Comparison of ENCODE assay signal across 23 cellular contexts in the genomic region with DNA sequence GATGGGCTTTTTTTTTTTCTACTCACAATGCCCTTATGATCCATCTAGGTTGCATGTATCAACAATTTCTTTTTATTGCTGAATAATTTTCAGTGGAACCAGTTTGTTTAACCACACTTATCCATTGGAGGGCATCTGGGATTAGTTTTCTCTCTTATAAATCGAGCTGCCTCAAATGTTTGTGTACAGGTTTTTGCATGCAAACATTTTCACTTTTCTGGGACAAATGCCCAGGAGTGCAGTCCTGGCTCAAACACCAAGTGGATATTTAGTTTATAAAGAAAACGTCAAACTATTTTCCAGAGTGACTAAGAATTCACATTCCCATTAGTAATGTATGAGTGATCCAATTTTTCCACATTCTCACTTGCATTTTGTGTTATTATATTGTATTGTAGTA.
DNase-seq lines count a peak whose midpoint lies in the region; ATAC-seq and TF ChIP-seq lines count a peak whose summit lies in the region.
"Had no signal": no experiment of that assay in that cellular context is flagged by ENCODE, and none has a peak within 500 bp of the region (broad histone marks: within the 10 kb centered on the region; RNA-seq: fewer than 3 reads in every experiment).

No MANE protein-coding gene starts in this region.

- peaks cover 13% of the 10 kb centered on the region for H3K9me3 Mint-ChIP-seq in osteocyte (ENCODE audit: unreplicated experiment)
- H3K9me3 Mint-ChIP-seq in activated CD4-positive, alpha-beta T cell treated with anti-CD3 and anti-CD28 coated beads, Interleukin-2, amount 10 ng/mL, durations not matched to agents 7 days and 5 days, result no peaks in the 10 kb centered on the region

- peaks cover 10% of the 10 kb centered on the region for H3K4me1 Mint-ChIP-seq in osteocyte (ENCODE audit: unreplicated experiment)
- no peaks in the 10 kb centered on the region for H3K4me1 Mint-ChIP-seq in activated CD4-positive, alpha-beta T cell treated with anti-CD3 and anti-CD28 coated beads, Interleukin-2, amount 10 ng/mL, durations not matched to agents 7 days and 5 days

- no peak for ATAC-seq in HG03378 (IDR thresholded peaks at IDR 0.05; ENCODE audit: unreplicated experiment)
- ATAC-seq: esophagus mucosa, left cardiac atrium, mucosa of descending colon had no signal

- no peak overlapping the region for H3K4me3 Mint-ChIP-seq in osteocyte (ENCODE audit: unreplicated experiment)
- H3K4me3 Mint-ChIP-seq in activated CD4-positive, alpha-beta T cell treated with anti-CD3 and anti-CD28 coated beads, Interleukin-2, amount 10 ng/mL, durations not matched to agents 7 days and 5 days, result no peak overlapping the region
- H3K4me3 Mint-ChIP-seq: activated naive CD4-positive, alpha-beta T cell treated with anti-CD3 and anti-CD28 coated beads for 36 hours; brain; H9 had no signal

- no peaks in the 10 kb centered on the region for H3K27me3 ChIP-seq in BJ (ENCODE audit: control insufficient read depth, insufficient read depth, low read length)
- H3K27me3 ChIP-seq: BE2C, neutrophil, sigmoid colon, vagina had no signal

- H3K36me3 ChIP-seq in BJ (ENCODE audit: control insufficient read depth, insufficient read depth, low read length), result no peaks in the 10 kb centered on the region
- H3K36me3 ChIP-seq: BE2C, neutrophil, sigmoid colon, vagina had no signal

- no peaks in the 10 kb centered on the region for H3K36me3 Mint-ChIP-seq in osteocyte (ENCODE audit: unreplicated experiment)
- H3K36me3 Mint-ChIP-seq in activated CD4-positive, alpha-beta T cell treated with anti-CD3 and anti-CD28 coated beads, Interleukin-2, amount 10 ng/mL, durations not matched to agents 7 days and 5 days (ENCODE audit: low read depth), result no peaks in the 10 kb centered on the region
- H3K36me3 Mint-ChIP-seq: brain had no signal

- POLR2A ChIA-PET in BJ (lab: Charles Lee), result interaction anchor here (0.5 to 0.9 kb wide), 3 partner anchors 229 to 718 kb away, joined by 6 to 25 read pairs (median 18); no protein-coding TSS in a partner anchor
- POLR2A ChIA-PET in activated CD4-positive, alpha-beta T cell treated with anti-CD3 and anti-CD28 coated beads, Interleukin-2, amount 10 ng/mL, durations not matched to agents 7 days and 5 days (lab: Charles Lee), result no interaction called here

- TF ChIP-seq CTCF in BJ (IDR thresholded peaks at IDR 0.05; ENCODE audit: insufficient read depth, low read depth, low read length) (peak; percentile 39), LNCAP (IDR thresholded peaks at IDR 0.05) (peak; percentile 46; the same call in 1 of the 2 replicates), osteocyte (IDR thresholded peaks at IDR 0.05) (peak; percentile 42)

- H3K27me3 Mint-ChIP-seq in osteocyte (ENCODE audit: unreplicated experiment), result peaks cover 3% of the 10 kb centered on the region
- H3K27me3 Mint-ChIP-seq in activated CD4-positive, alpha-beta T cell treated with anti-CD3 and anti-CD28 coated beads, Interleukin-2, amount 10 ng/mL, durations not matched to agents 7 days and 5 days, result peaks cover 11% of the 10 kb centered on the region
- H3K27me3 Mint-ChIP-seq: brain had no signal

- no peak overlapping the region for H3K27ac Mint-ChIP-seq in osteocyte (ENCODE audit: unreplicated experiment)
- no peak overlapping the region for H3K27ac Mint-ChIP-seq in activated CD4-positive, alpha-beta T cell treated with anti-CD3 and anti-CD28 coated beads, Interleukin-2, amount 10 ng/mL, durations not matched to agents 7 days and 5 days
- H3K27ac Mint-ChIP-seq: activated naive CD4-positive, alpha-beta T cell treated with anti-CD3 and anti-CD28 coated beads for 36 hours; H9 had no signal

- H3K4me3 ChIP-seq in BJ (ENCODE audit: low read depth, low read length), result no peak overlapping the region
- H3K4me3 ChIP-seq: mucosa of descending colon, sigmoid colon, vagina had no signal

- DNase-seq in BJ (ENCODE audit: low read depth) (peak; percentile 89), fibroblast of gingiva (ENCODE audit: low read depth) (peak; percentile 94), osteocyte (ENCODE audit: extremely low spot score, unreplicated experiment) (no peak), NCI-H1105 (lab: John Stamatoyannopoulos, UW) (no peak), NCI-H187 (lab: John Stamatoyannopoulos, UW) (no peak)
- no peak for DNase-seq in activated CD4-positive, alpha-beta T cell treated with anti-CD3 and anti-CD28 coated beads, Interleukin-2, amount 10 ng/mL, durations not matched to agents 7 days and 5 days
- DNase-seq: activated CD4-positive, alpha-beta T cell treated with anti-CD3 and anti-CD28 coated beads for 48 hours; activated CD8-positive, alpha-beta memory T cell treated with anti-CD3 and anti-CD28 coated beads, Interleukin-2, amount 50 U/mL, for 48 hours; activated naive CD4-positive, alpha-beta T cell treated with anti-CD3 and anti-CD28 coated beads for 36 hours; BE2C; H9; left cardiac atrium; mucosa of descending colon; NCI-H187 treated with DMSO at 0.1 percent for 48 hours; NCI-H446; sigmoid colon; stimulated activated CD4-positive, alpha-beta T cell treated with anti-CD3 and anti-CD28 coated beads, Interleukin-2, amount 100 ng/mL, for 48 hours had no signal

- CTCF ChIA-PET in BJ (lab: Yijun Ruan, JAX), result interaction anchor here (1.0 to 1.8 kb wide), 3 partner anchors 64 to 399 kb away, joined by 4 read pairs; no protein-coding TSS in a partner anchor
- CTCF ChIA-PET in activated CD4-positive, alpha-beta T cell treated with anti-CD3 and anti-CD28 coated beads, Interleukin-2, amount 10 ng/mL, durations not matched to agents 7 days and 5 days (lab: Charles Lee), result no interaction called here

Comparison
In these comparisons a context has a peak if more than half of its experiments do, and no peak if none do; other contexts are left out.
1. DNase-seq: peak in BJ (single experiment) and fibroblast of gingiva (single experiment); none in osteocyte (single experiment), NCI-H1105 (single experiment), NCI-H187 (0 of 2) and activated CD4-positive, alpha-beta T cell treated with anti-CD3 and anti-CD28 coated beads, Interleukin-2, amount 10 ng/mL, durations not matched to agents 7 days and 5 days (single experiment).
2. Peak in every context shown above with its lines, with median percentiles within 50 percentile points of each other: CTCF ChIP-seq.